8 cellular contexts compared by ENCODE assay signal in genomic region chr10:71812016-71812912, GRCh38. TPM values are rescaled to one million over a fixed set of nuclear protein-coding genes. Genes with fewer than 3 reads are reported as not detected.
DNase-seq lines count a peak whose midpoint lies in the region; ATAC-seq and TF ChIP-seq lines count a peak whose summit lies in the region.

No MANE protein-coding gene starts in this region.

- peaks cover 25% of the 10 kb centered on the region for H3K36me3 Mint-ChIP-seq in nephron progenitor cell (ENCODE audit: low read depth)

- no peaks in the 10 kb centered on the region for H3K9me3 ChIP-seq in NT2/D1 (ENCODE audit: insufficient read depth, low read length)
- no peaks in the 10 kb centered on the region for H3K9me3 ChIP-seq in esophagus squamous epithelium

- TF ChIP-seq CTCF in esophagus squamous epithelium (IDR thresholded peaks at IDR 0.05) (peak; percentile 56 to 95 (median 92)), nephron progenitor cell (IDR thresholded peaks at IDR 0.05) (peak; percentile 65)

- H3K4me1 ChIP-seq in NT2/D1 (ENCODE audit: insufficient read depth, insufficient read length) (peaks cover 6% of the 10 kb centered on the region), esophagus squamous epithelium (peaks cover 0 to 15% (median 0%) of the 10 kb centered on the region in 3 donors)

- ATAC-seq in HG02588 (IDR thresholded peaks at IDR 0.05; ENCODE audit: unreplicated experiment) (peak; percentile 58), GM18870 (IDR thresholded peaks at IDR 0.05; ENCODE audit: unreplicated experiment) (no peak)
- ATAC-seq in stimulated activated naive CD8-positive, alpha-beta T cell treated with anti-CD3 and anti-CD28 coated beads, Interleukin-15, amount 100 ng/mL, for 72 hours, result peak; percentile 93

- no peak overlapping the region for H3K4me3 Mint-ChIP-seq in nephron progenitor cell
- H3K4me3 Mint-ChIP-seq in stimulated activated naive CD8-positive, alpha-beta T cell treated with anti-CD3 and anti-CD28 coated beads, Interleukin-15, amount 100 ng/mL, for 72 hours, result no peak overlapping the region

- intact Hi-C loops in esophagus squamous epithelium (cut with DNase I), result loop anchor here (10.0 kb wide), 2 partner anchors 417 to 487 kb away; partner anchors contain the start of gene CDH23

- no peak overlapping the region for H3K4me3 ChIP-seq in NT2/D1 (ENCODE audit: insufficient read length, low read depth)
- H3K4me3 ChIP-seq in esophagus squamous epithelium, result no peak overlapping the region

- H3K4me1 Mint-ChIP-seq in nephron progenitor cell, result peaks cover 30% of the 10 kb centered on the region
- no peaks in the 10 kb centered on the region for H3K4me1 Mint-ChIP-seq in stimulated activated naive CD8-positive, alpha-beta T cell treated with anti-CD3 and anti-CD28 coated beads, Interleukin-15, amount 100 ng/mL, for 72 hours

- H3K27ac Mint-ChIP-seq in nephron progenitor cell, result no peak overlapping the region
- no peak overlapping the region for H3K27ac Mint-ChIP-seq in stimulated activated naive CD8-positive, alpha-beta T cell treated with anti-CD3 and anti-CD28 coated beads, Interleukin-15, amount 100 ng/mL, for 72 hours

- H3K27ac ChIP-seq in esophagus squamous epithelium, result no peak overlapping the region

- H3K9ac ChIP-seq in NT2/D1 (ENCODE audit: insufficient read length, low read depth), result peak overlapping the region; percentile 24

- no peak for TF ChIP-seq POLR2A in esophagus squamous epithelium (IDR thresholded peaks at IDR 0.05)

- peak; percentile 1 for DNase-seq in DMS79 treated with DMSO at 0.1 percent for 48 hours (lab: John Stamatoyannopoulos, UW)
- no peak for DNase-seq in NT2/D1 (ENCODE audit: low read depth, low spot score)
- DNase-seq in activated CD8-positive, alpha-beta memory T cell treated with anti-CD3 and anti-CD28 coated beads, Interleukin-2, amount 50 U/mL, for 48 hours, result peak; percentile 96
- no peak for DNase-seq in esophagus squamous epithelium (lab: John Stamatoyannopoulos, UW)
- peak; percentile 75 for DNase-seq in nephron progenitor cell
- DNase-seq in stimulated activated naive CD8-positive, alpha-beta T cell treated with anti-CD3 and anti-CD28 coated beads, Interleukin-15, amount 100 ng/mL, for 72 hours, result peak; percentile 78 to 82

- H3K27me3 ChIP-seq in NT2/D1 (ENCODE audit: insufficient read depth, insufficient read length) (no peaks in the 10 kb centered on the region), esophagus squamous epithelium (no peaks in the 10 kb centered on the region)

- H3K27me3 Mint-ChIP-seq in nephron progenitor cell (ENCODE audit: low read depth, poor library complexity), result peaks cover 6% of the 10 kb centered on the region
- H3K27me3 Mint-ChIP-seq in stimulated activated naive CD8-positive, alpha-beta T cell treated with anti-CD3 and anti-CD28 coated beads, Interleukin-15, amount 100 ng/mL, for 72 hours, result no peaks in the 10 kb centered on the region

- H3K9me3 Mint-ChIP-seq in nephron progenitor cell, result no peaks in the 10 kb centered on the region
- H3K9me3 Mint-ChIP-seq in stimulated activated naive CD8-positive, alpha-beta T cell treated with anti-CD3 and anti-CD28 coated beads, Interleukin-15, amount 100 ng/mL, for 72 hours, result no peaks in the 10 kb centered on the region

- H3K36me3 ChIP-seq in NT2/D1 (ENCODE audit: insufficient read depth, insufficient read length, low read length) (peaks cover 29% of the 10 kb centered on the region), esophagus squamous epithelium (peaks cover 5 to 28% (median 7%) of the 10 kb centered on the region in 3 donors)

- 22 to 49% methylated on average over 3 of the region's 22 CpGs for WGBS in esophagus squamous epithelium, 2 donors

RNA-seq across cellular contexts. Expression of gene PSAP, which starts 38.8 kb away (rescaled TPM):
- total RNA-seq in esophagus squamous epithelium, result 100 to 1,000 TPM; 280 to 623 (median 490) TPM

RNA-seq across cellular contexts. Expression of gene VSIR, which starts 38.9 kb away (rescaled TPM):
- total RNA-seq in esophagus squamous epithelium, result 10 to 100 TPM; 34.1 to 51.7 (median 44.8) TPM

Comparison
In these comparisons a context has a peak if more than half of its experiments do, and no peak if none do; other contexts are left out.
1. DNase-seq: peak in DMS79 treated with DMSO at 0.1 percent for 48 hours (single experiment), activated CD8-positive, alpha-beta memory T cell treated with anti-CD3 and anti-CD28 coated beads, Interleukin-2, amount 50 U/mL, for 48 hours (single experiment), nephron progenitor cell (single experiment) and stimulated activated naive CD8-positive, alpha-beta T cell treated with anti-CD3 and anti-CD28 coated beads, Interleukin-15, amount 100 ng/mL, for 72 hours (2 of 2); none in NT2/D1 (single experiment) and esophagus squamous epithelium (single experiment).